ENCODE assay signal across 18 cellular contexts in genomic region chr3:144502398-144502797, GRCh38.
A peak's percentile ranks its signal among the peaks of the same experiment; 100 is the strongest.
DNase-seq lines count a peak whose midpoint lies in the region; ATAC-seq and TF ChIP-seq lines count a peak whose summit lies in the region.
"Had no signal": no experiment of that assay in that cellular context is flagged by ENCODE, and none has a peak within 500 bp of the region (broad histone marks: within the 10 kb centered on the region; RNA-seq: fewer than 3 reads in every experiment).

No MANE protein-coding gene starts in this region.

- H3K9me2 ChIP-seq in GM23338 (ENCODE audit: insufficient read depth), result peaks cover 6% of the 10 kb centered on the region; the same call in 1 of the 2 replicates

- H2BK12ac ChIP-seq in neuronal stem cell (ENCODE audit: low read length), result no peak overlapping the region

- H3K27me3 Mint-ChIP-seq in GM23338 (ENCODE audit: insufficient read depth, low read depth, poor library complexity) (peaks cover 8% of the 10 kb centered on the region), WTC11 (ENCODE audit: low read depth) (no peaks in the 10 kb centered on the region), nephron progenitor cell (ENCODE audit: low read depth, poor library complexity) (no peaks in the 10 kb centered on the region), endothelial cell (ENCODE audit: unreplicated experiment) (no peaks in the 10 kb centered on the region)

- H3K9me3 Mint-ChIP-seq in GM23338 (no peaks in the 10 kb centered on the region), WTC11 (peaks cover 17% of the 10 kb centered on the region), nephron progenitor cell (no peaks in the 10 kb centered on the region), endothelial cell (ENCODE audit: unreplicated experiment) (no peaks in the 10 kb centered on the region)
- H3K9me3 Mint-ChIP-seq: CD8-positive, alpha-beta T cell had no signal

- no peak overlapping the region for H2BK15ac ChIP-seq in neuronal stem cell (ENCODE audit: low read length)

- DNase-seq in GM23338 (ENCODE audit: low spot score) (peak; percentile 14), WTC11 (ENCODE audit: low spot score) (no peak), iPS-NIHi11 (ENCODE audit: low spot score) (peak; percentile 9), neuronal stem cell (ENCODE audit: low spot score) (peak; percentile 74), nephron progenitor cell (no peak), colonic mucosa (no peak), endothelial cell (ENCODE audit: low spot score) (no peak)
- no peak for DNase-seq in stimulated activated naive CD4-positive, alpha-beta T cell (lab: John Stamatoyannopoulos, UW)
- DNase-seq: Caco-2; CD8-positive, alpha-beta T cell; DMS53; GM23248; HCEC 1CT; HFFc6 had no signal

- no peaks in the 10 kb centered on the region for H4K20me1 ChIP-seq in GM23338 (replicated peaks; ENCODE audit: insufficient read depth)

- H2BK120ac ChIP-seq in neuronal stem cell (ENCODE audit: low read depth, low read length), result no peak overlapping the region

- H3K4me3 ChIP-seq in GM23338 (no peak overlapping the region), neuronal stem cell (ENCODE audit: low read length in 2 of 2) (no peak overlapping the region), colonic mucosa (no peak overlapping the region)
- H3K4me3 ChIP-seq: A549, GM12878, GM23248 had no signal

- no peak overlapping the region for H3K4ac ChIP-seq in neuronal stem cell (ENCODE audit: low read length)

- H3K27ac ChIP-seq in GM23338 (ENCODE audit: low read depth) (no peak overlapping the region), neuronal stem cell (replicated peaks; ENCODE audit: low read length) (peak overlapping the region; percentile 87), colonic mucosa (no peak overlapping the region)
- H3K27ac ChIP-seq: A549, GM23248 had no signal

- H3K36me3 ChIP-seq in GM23338 (ENCODE audit: insufficient read depth), result no peaks in the 10 kb centered on the region
- no peaks in the 10 kb centered on the region for H3K36me3 ChIP-seq in neuronal stem cell (replicated peaks in 1 of 2; ENCODE audit: control insufficient read depth in 2 of 2, insufficient read depth in 2 of 2, low read length in 2 of 2)
- no peaks in the 10 kb centered on the region for H3K36me3 ChIP-seq in colonic mucosa

- H3K27ac Mint-ChIP-seq in GM23338 (peak overlapping the region; percentile 67; the same call in 1 of the 2 replicates), WTC11 (peak overlapping the region; percentile 4; the same call in 1 of the 2 replicates), nephron progenitor cell (no peak overlapping the region), endothelial cell (ENCODE audit: unreplicated experiment) (no peak overlapping the region)
- H3K27ac Mint-ChIP-seq: CD14-positive monocyte; CD8-positive, alpha-beta T cell; HFFc6 had no signal

- H2AFZ ChIP-seq in GM23338, result peak overlapping the region; percentile 21; the same call in 1 of the 2 replicates
- H2AFZ ChIP-seq in neuronal stem cell (ENCODE audit: low read length), result peak overlapping the region; percentile 62
- H2AFZ ChIP-seq: GM23248 had no signal

- H3K36me3 Mint-ChIP-seq in GM23338 (ENCODE audit: low read depth) (no peaks in the 10 kb centered on the region; the same call in 2 of the 3 replicates), WTC11 (no peaks in the 10 kb centered on the region), nephron progenitor cell (ENCODE audit: low read depth) (no peaks in the 10 kb centered on the region), endothelial cell (ENCODE audit: low read depth, unreplicated experiment) (no peaks in the 10 kb centered on the region)
- H3K36me3 Mint-ChIP-seq: CD14-positive monocyte; CD8-positive, alpha-beta T cell had no signal

- H2BK5ac ChIP-seq in neuronal stem cell (ENCODE audit: low read length), result no peak overlapping the region

- H3K23ac ChIP-seq in neuronal stem cell (ENCODE audit: low read depth, low read length, poor library complexity), result no peak overlapping the region

- H3K9ac ChIP-seq in neuronal stem cell (ENCODE audit: low read depth, low read length, poor library complexity) (no peak overlapping the region), colonic mucosa (ENCODE audit: low read depth in 2 of 2, low read length in 2 of 2) (no peak overlapping the region)
- H3K9ac ChIP-seq: GM23248 had no signal

- H4K8ac ChIP-seq in neuronal stem cell (ENCODE audit: low read depth, low read length), result no peak overlapping the region

- H3K4me1 Mint-ChIP-seq in GM23338, result peaks cover 13% of the 10 kb centered on the region; the same call in 2 of the 3 replicates
- peaks cover 20% of the 10 kb centered on the region for H3K4me1 Mint-ChIP-seq in WTC11
- H3K4me1 Mint-ChIP-seq in nephron progenitor cell, result peaks cover 4% of the 10 kb centered on the region
- H3K4me1 Mint-ChIP-seq in endothelial cell (ENCODE audit: unreplicated experiment), result no peaks in the 10 kb centered on the region
- H3K4me1 Mint-ChIP-seq: CD14-positive monocyte had no signal

- no peak overlapping the region for H2AK5ac ChIP-seq in neuronal stem cell (ENCODE audit: low read depth, low read length)

- POLR2A ChIA-PET in WTC11 (lab: Charles Lee), result no interaction called here

- no peak for TF ChIP-seq CTCF in GM23338 (conservative IDR thresholded peaks at IDR 0.05; ENCODE audit: low read depth in 2 of 2)
- no peak for TF ChIP-seq CTCF in WTC11 (IDR thresholded peaks at IDR 0.05)
- TF ChIP-seq CTCF in nephron progenitor cell (IDR thresholded peaks at IDR 0.05), result no peak
- no peak for TF ChIP-seq CTCF in colonic mucosa (IDR thresholded peaks at IDR 0.05)
- no peak for TF ChIP-seq CTCF in endothelial cell (IDR thresholded peaks at IDR 0.05; ENCODE audit: unreplicated experiment)

- CTCF ChIA-PET in WTC11 (lab: Charles Lee), result no interaction called here

- intact Hi-C loops in colonic mucosa (cut with DNase I), result no loop called here

- H3K27me3 ChIP-seq in GM23338 (ENCODE audit: insufficient read depth) (no peaks in the 10 kb centered on the region), neuronal stem cell (ENCODE audit: control insufficient read depth in 3 of 3, insufficient read depth in 3 of 3, low read depth in 1 of 3, low read length in 3 of 3) (no peaks in the 10 kb centered on the region), colonic mucosa (no peaks in the 10 kb centered on the region)

- H3K9me3 ChIP-seq in neuronal stem cell (replicated peaks in 1 of 2; ENCODE audit: control insufficient read depth in 2 of 2, insufficient read depth in 1 of 2, low read depth in 1 of 2, low read length in 2 of 2) (no peaks in the 10 kb centered on the region), colonic mucosa (no peaks in the 10 kb centered on the region)
- H3K9me3 ChIP-seq: A549, Caco-2 had no signal

- no peak overlapping the region for H4K91ac ChIP-seq in neuronal stem cell (ENCODE audit: low read depth, low read length, poor library complexity)

- H3K79me1 ChIP-seq in neuronal stem cell (ENCODE audit: low read depth, low read length), result no peaks in the 10 kb centered on the region

- H3K4me3 Mint-ChIP-seq in GM23338 (no peak overlapping the region), WTC11 (no peak overlapping the region), nephron progenitor cell (no peak overlapping the region), endothelial cell (ENCODE audit: unreplicated experiment) (no peak overlapping the region)
- H3K4me3 Mint-ChIP-seq: CD14-positive monocyte; CD8-positive, alpha-beta T cell; HFFc6 had no signal

- H3K4me2 ChIP-seq in GM23338 (no peak overlapping the region), neuronal stem cell (ENCODE audit: insufficient read depth, low read length, poor library complexity, severe bottlenecking) (no peak overlapping the region)
- H3K4me2 ChIP-seq: A549 had no signal

- no CpG with 5 or more reads among the region's 4 CpGs for WGBS in neuronal stem cell (ENCODE audit: extremely low coverage in 2 of 2, insufficient read length in 2 of 2, insufficient replicate concordance in 1 of 2), 2 donors

- ATAC-seq in GM23338 (peak; percentile 58), WTC11 (peak; percentile 47)
- ATAC-seq: A549; CD8-positive, alpha-beta T cell; GM12878; HepG2 had no signal

- H3F3A ChIP-seq in GM23338 (replicated peaks; ENCODE audit: low read depth), result no peaks in the 10 kb centered on the region

- H3K14ac ChIP-seq in neuronal stem cell (ENCODE audit: low read length), result no peak overlapping the region

- no peak overlapping the region for H3K18ac ChIP-seq in neuronal stem cell (ENCODE audit: low read length)

- H3K4me1 ChIP-seq in GM23338 (ENCODE audit: insufficient read depth), result no peaks in the 10 kb centered on the region
- H3K4me1 ChIP-seq in neuronal stem cell (ENCODE audit: control insufficient read depth in 2 of 2, insufficient read depth in 1 of 2, low read depth in 1 of 2, low read length in 2 of 2), result peaks cover 9 to 11% of the 10 kb centered on the region in 2 donors
- H3K4me1 ChIP-seq in colonic mucosa, result no peaks in the 10 kb centered on the region
- H3K4me1 ChIP-seq: A549, Caco-2 had no signal

- H3K79me2 ChIP-seq in GM23338 (replicated peaks; ENCODE audit: insufficient read depth), result no peaks in the 10 kb centered on the region

TF ChIP-seq in GM23338, 12 proteins besides CTCF, POLR2A, EP300 and RAD21 (continues in another document):
- TF ChIP-seq CREB1 (CRISPR knock-in tag; IDR thresholded peaks at IDR 0.05; ENCODE audit: low read depth), result no peak

TF ChIP-seq in WTC11, 78 proteins besides CTCF, POLR2A, EP300 and RAD21 (continues in another document):
- TF ChIP-seq RORB (CRISPR knock-in tag; IDR thresholded peaks at IDR 0.05) (no peak), ZNF317 (CRISPR knock-in tag; IDR thresholded peaks at IDR 0.05; ENCODE audit: borderline replicate concordance, low read depth) (no peak), STAT6 (CRISPR knock-in tag; conservative IDR thresholded peaks at IDR 0.05; ENCODE audit: low read depth) (no peak), NR3C1 (CRISPR knock-in tag; conservative IDR thresholded peaks at IDR 0.05; ENCODE audit: low read depth) (no peak), MYBL2 (CRISPR knock-in tag; IDR thresholded peaks at IDR 0.05) (no peak)

Comparison
In these comparisons a context has a peak if more than half of its experiments do, and no peak if none do; other contexts are left out.
1. DNase-seq: peak in GM23338 (single experiment), iPS-NIHi11 (single experiment) and neuronal stem cell (single experiment); none in WTC11 (single experiment), nephron progenitor cell (single experiment), stimulated activated naive CD4-positive, alpha-beta T cell (0 of 6), colonic mucosa (single experiment) and endothelial cell (single experiment).
2. H3K27ac Mint-ChIP-seq: peak in GM23338 (single experiment) and WTC11 (single experiment); none in nephron progenitor cell (single experiment) and endothelial cell (single experiment).